1 cellular context compared by ENCODE assay signal in genomic region chr17:82461827-82462524, GRCh38.
TF ChIP-seq lines count a peak whose summit lies in the region.

No MANE protein-coding gene starts in this region.

TF ChIP-seq in K562, 482 proteins besides CTCF, POLR2A, EP300 and RAD21 (continued from another document):
- TF ChIP-seq ID3 (CRISPR knock-in tag; IDR thresholded peaks at IDR 0.05): no peak
- peak; percentile 74; the same call in 1 of the 2 replicates for TF ChIP-seq ID3 (tag; IDR thresholded peaks at IDR 0.05)
- no peak for TF ChIP-seq RBM34 (IDR thresholded peaks at IDR 0.05; ENCODE audit: borderline replicate concordance, insufficient read depth, low read length)
- TF ChIP-seq LEF1 (IDR thresholded peaks at IDR 0.05): peak; percentile 98
- no peak for TF ChIP-seq TSC22D4 (tag; IDR thresholded peaks at IDR 0.05)
- no peak for TF ChIP-seq BRF2 (IDR thresholded peaks at IDR 0.05; ENCODE audit: borderline replicate concordance, insufficient read depth, insufficient read length)
- no peak for TF ChIP-seq FUS (optimal IDR thresholded peaks at IDR 0.05; ENCODE audit: low read depth, low read length)
- TF ChIP-seq DACH1 (IDR thresholded peaks at IDR 0.05; ENCODE audit: partially characterized antibody): no peak
- TF ChIP-seq ZNF395 (CRISPR knock-in tag; IDR thresholded peaks at IDR 0.05): peak; percentile 95
- TF ChIP-seq CHD1 (IDR thresholded peaks at IDR 0.05; ENCODE audit: low read length): no peak
- TF ChIP-seq RFX5 (IDR thresholded peaks at IDR 0.05; ENCODE audit: low read depth, low read length): no peak
- TF ChIP-seq GATAD2B (IDR thresholded peaks at IDR 0.05; ENCODE audit: borderline replicate concordance): no peak; the same call in 1 of the 2 replicates
- TF ChIP-seq PHB (CRISPR knock-in tag; IDR thresholded peaks at IDR 0.05): no peak
- no peak for TF ChIP-seq DIDO1 (tag; IDR thresholded peaks at IDR 0.05; ENCODE audit: low read depth)
- TF ChIP-seq RCOR1 (IDR thresholded peaks at IDR 0.05; ENCODE audit: borderline replicate concordance in 1 of 2, low read depth in 2 of 2, low read length in 2 of 2): peak; percentile 57 to 99; a peak in 3 of 4 replicates
- TF ChIP-seq FOXA1 (IDR thresholded peaks at IDR 0.05; ENCODE audit: borderline replicate concordance): peak; percentile 98
- TF ChIP-seq ZNF717 (CRISPR knock-in tag; IDR thresholded peaks at IDR 0.05): no peak
- no peak for TF ChIP-seq NCOA2 (IDR thresholded peaks at IDR 0.05; ENCODE audit: partially characterized antibody in 2 of 2)
- peak; percentile 26 for TF ChIP-seq NCOA4 (IDR thresholded peaks at IDR 0.05; ENCODE audit: partially characterized antibody)
- no peak for TF ChIP-seq ZNF785 (CRISPR knock-in tag; IDR thresholded peaks at IDR 0.05)
- peak; percentile 91 for TF ChIP-seq NEUROD1 (IDR thresholded peaks at IDR 0.05; ENCODE audit: borderline replicate concordance, low read depth, low read length, partially characterized antibody)
- TF ChIP-seq NR2C1 (IDR thresholded peaks at IDR 0.05): no peak
- peak; percentile 68 for TF ChIP-seq NR2C1 (tag; IDR thresholded peaks at IDR 0.05)
- TF ChIP-seq RUNX1 (IDR thresholded peaks at IDR 0.05; ENCODE audit: low read depth): no peak
- TF ChIP-seq KHSRP (IDR thresholded peaks at IDR 0.05): peak; percentile 78; the same call in 1 of the 2 replicates
- TF ChIP-seq HMG20A (CRISPR knock-in tag; conservative IDR thresholded peaks at IDR 0.05): no peak
- TF ChIP-seq MAX (CRISPR knock-in tag; IDR thresholded peaks at IDR 0.05): peak; percentile 54; the same call in 1 of the 2 replicates
- TF ChIP-seq MCM2 (IDR thresholded peaks at IDR 0.05; ENCODE audit: low read depth): no peak
- peak; percentile 53; the same call in 1 of the 2 replicates for TF ChIP-seq ZBTB26 (CRISPR knock-in tag; IDR thresholded peaks at IDR 0.05)
- peak; percentile 79 for TF ChIP-seq MYC (IDR thresholded peaks at IDR 0.05; ENCODE audit: low read depth, low read length)
- TF ChIP-seq MYC (CRISPR knock-in tag; IDR thresholded peaks at IDR 0.05; ENCODE audit: borderline replicate concordance, low read depth): peak; percentile 47; the same call in 1 of the 2 replicates
- peak; percentile 96 for TF ChIP-seq HDAC2 (IDR thresholded peaks at IDR 0.05)
- peak; percentile 99 for TF ChIP-seq HMGN3 (IDR thresholded peaks at IDR 0.05; ENCODE audit: borderline replicate concordance, extremely low read depth, insufficient read length, low read depth, low read length)
- peak; percentile 75 for TF ChIP-seq ZNF316 (IDR thresholded peaks at IDR 0.05)
- no peak for TF ChIP-seq MBD1 (CRISPR knock-in tag; IDR thresholded peaks at IDR 0.05)
